ENCODE assay signal across 12 cellular contexts in the genomic region with DNA sequence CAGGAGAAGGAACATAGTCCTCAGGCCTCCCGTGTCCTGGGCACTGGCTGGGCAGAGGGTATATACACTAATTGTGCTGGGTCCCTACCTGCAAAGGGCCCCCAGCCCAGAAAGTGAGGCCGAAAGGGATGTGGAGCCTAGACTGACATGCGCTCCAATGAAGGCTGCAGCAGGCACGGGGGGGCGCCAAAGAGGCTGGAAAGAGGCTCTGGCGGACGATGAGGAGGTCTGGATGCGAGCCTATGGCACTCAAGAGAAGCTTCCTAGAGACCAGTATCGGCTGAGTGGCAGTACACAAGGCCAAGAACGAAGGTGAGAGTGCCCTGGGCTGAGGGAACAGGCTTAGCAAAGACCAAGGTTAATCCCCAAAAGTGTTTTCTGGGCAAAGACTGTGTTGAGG. TPM values are rescaled to one million over a fixed set of nuclear protein-coding genes. Genes with fewer than 3 reads are reported as not detected.
DNase-seq lines count a peak whose midpoint lies in the region; ATAC-seq and TF ChIP-seq lines count a peak whose summit lies in the region.
"Had no signal": no experiment of that assay in that cellular context is flagged by ENCODE, and none has a peak within 500 bp of the region (broad histone marks: within the 10 kb centered on the region; RNA-seq: fewer than 3 reads in every experiment).

No MANE protein-coding gene starts in this region.

- WGBS in liver, result 79% methylated on average over 10 of the region's 10 CpGs

- no peaks in the 10 kb centered on the region for H3K9me2 ChIP-seq in HCT116 (ENCODE audit: insufficient read depth)

- H3K27ac ChIP-seq in HCT116 (ENCODE audit: low read depth, low read length) (no peak overlapping the region), liver (ENCODE audit: low read depth in 1 of 2, low read length in 2 of 2) (no peak overlapping the region)
- H3K27ac ChIP-seq: uterus had no signal

- peak; percentile 40 for DNase-seq in NCI-H82 (lab: John Stamatoyannopoulos, UW)
- DNase-seq in NCI-H82 treated with DMSO at 0.1 percent for 48 hours (lab: John Stamatoyannopoulos, UW; ENCODE audit: unreplicated experiment), result no peak
- no peak for DNase-seq in HCT116 (ENCODE audit: low read depth, low spot score)
- DNase-seq in astrocyte of the cerebellum (ENCODE audit: low read depth), result no peak
- no peak for DNase-seq in HPDE6-E6E7 (ENCODE audit: extremely low spot score)
- DNase-seq in NCI-H146 treated with DMSO at 0.1 percent for 48 hours (lab: John Stamatoyannopoulos, UW; ENCODE audit: unreplicated experiment), result no peak
- DNase-seq: uterus had no signal

- H3K4me3 ChIP-seq in HCT116 (replicated peaks in 1 of 2; ENCODE audit: low read depth in 1 of 2, low read length in 2 of 2) (no peak overlapping the region), astrocyte of the cerebellum (ENCODE audit: low read depth, low read length) (no peak overlapping the region), liver (ENCODE audit: low read depth in 1 of 3, low read length in 3 of 3) (no peak overlapping the region)
- H3K4me3 ChIP-seq: uterus had no signal

- H3K36me3 ChIP-seq in HCT116 (ENCODE audit: control insufficient read depth in 1 of 2, insufficient read depth in 2 of 2, low read length in 2 of 2) (peaks cover 12 to 15% of the 10 kb centered on the region in 2 experiments; a peak in 3 of 4 replicates), liver (ENCODE audit: control insufficient read depth in 4 of 4, insufficient read depth in 3 of 4, low read depth in 1 of 4, low read length in 3 of 4) (peaks cover 4 to 72% (median 36%) of the 10 kb centered on the region in 4 donors)
- H3K36me3 ChIP-seq: uterus had no signal

- H3K27me3 ChIP-seq in HCT116 (ENCODE audit: insufficient read depth, low read length) (no peaks in the 10 kb centered on the region), liver (ENCODE audit: control insufficient read depth in 4 of 4, insufficient read depth in 4 of 4, low read length in 3 of 4) (no peaks in the 10 kb centered on the region)
- H3K27me3 ChIP-seq: uterus had no signal

- H3K9me3 ChIP-seq in HCT116 (ENCODE audit: control insufficient read depth in 1 of 2, insufficient read depth in 1 of 2, low read depth in 1 of 2, low read length in 2 of 2) (no peaks in the 10 kb centered on the region), liver (ENCODE audit: control insufficient read depth in 4 of 4, low read length in 3 of 4) (no peaks in the 10 kb centered on the region)
- H3K9me3 ChIP-seq: uterus had no signal

- TF ChIP-seq POLR2A in HCT116 (IDR thresholded peaks at IDR 0.05; ENCODE audit: borderline replicate concordance, extremely low read depth, insufficient read depth, insufficient read length), result no peak

- ATAC-seq in HCT116 (peak; percentile 30; the same call in 1 of the 2 replicates), GM21717 (IDR thresholded peaks at IDR 0.05; ENCODE audit: unreplicated experiment) (no peak)
- ATAC-seq: activated CD4-positive, CD25-positive, alpha-beta regulatory T cell treated with anti-CD3 and anti-CD28 coated beads, Interleukin-2, amount 50 U/mL, for 24 hours had no signal

- H3K9ac ChIP-seq in HCT116 (ENCODE audit: low read length) (no peak overlapping the region), liver (ENCODE audit: low read depth in 1 of 2, low read length in 2 of 2) (no peak overlapping the region)

- TF ChIP-seq RAD21 in HCT116 (IDR thresholded peaks at IDR 0.05; ENCODE audit: low read depth), result peak; percentile 44; the same call in 1 of the 2 replicates
- peak in 1 of 2 donors; percentile 20 for TF ChIP-seq RAD21 in liver (IDR thresholded peaks at IDR 0.05)

- H3K79me2 ChIP-seq in HCT116 (ENCODE audit: insufficient read depth, low read length), result peaks cover 2% of the 10 kb centered on the region; the same call in 1 of the 2 replicates

- POLR2A ChIA-PET in HCT116 (lab: Charles Lee), result no interaction called here

- in situ Hi-C loops in astrocyte of the cerebellum (cut with HindIII; ENCODE audit: low sequenced_read_pairs), result loop anchor here (5.0 kb wide), 1 partner anchor 96 kb away; no protein-coding TSS in a partner anchor

- BruUV-seq in HCT116 (replicated peaks; lab: Mats Ljungman, UMichigan), result no TSS peak

- no peak overlapping the region for H2AFZ ChIP-seq in HCT116 (ENCODE audit: low read depth, low read length, poor library complexity, severe bottlenecking)

- intact Hi-C loops in HCT116 (cut with micrococcal nuclease), result no loop called here

- TF ChIP-seq CTCF in HCT116 (IDR thresholded peaks at IDR 0.05 in 2 of 3, conservative IDR thresholded peaks at IDR 0.05 in 1 of 3; ENCODE audit: borderline replicate concordance in 1 of 3, insufficient read depth in 1 of 3, low read depth in 2 of 3, low read length in 2 of 3), result peak; percentile 30 to 48 (median 45); a peak in 4 of 6 replicates
- peak; percentile 22 for TF ChIP-seq CTCF in astrocyte of the cerebellum (IDR thresholded peaks at IDR 0.05; ENCODE audit: low read depth, low read length, missing control alignments)
- TF ChIP-seq CTCF in liver (IDR thresholded peaks at IDR 0.05; ENCODE audit: low read depth, low read length, missing input control), result peak; percentile 2

- CTCF ChIA-PET in HCT116 (lab: Charles Lee), result no interaction called here

- H4K20me1 ChIP-seq in HCT116 (ENCODE audit: insufficient read depth), result no peaks in the 10 kb centered on the region

- RAD21 ChIA-PET in HCT116 (lab: Charles Lee; ENCODE audit: low non-redundant PET in 1 of 2, low total read pairs in 2 of 2, uncharacterized antibody in 2 of 2, unreplicated experiment in 2 of 2), result no interaction called here

- H3K4me1 ChIP-seq in HCT116 (ENCODE audit: control insufficient read depth in 1 of 2, insufficient read depth in 2 of 2, low read length in 2 of 2), result peaks cover 15 to 22% of the 10 kb centered on the region in 2 experiments
- no peaks in the 10 kb centered on the region for H3K4me1 ChIP-seq in liver (ENCODE audit: control insufficient read depth in 4 of 4, insufficient read depth in 4 of 4, low read length in 3 of 4)

- no peak overlapping the region for H3K4me2 ChIP-seq in HCT116 (ENCODE audit: low read length)

TF ChIP-seq in HCT116, 20 proteins besides CTCF, POLR2A, EP300 and RAD21:
- TF ChIP-seq CBX3 (IDR thresholded peaks at IDR 0.05; ENCODE audit: low read depth) (no peak), YY1 (IDR thresholded peaks at IDR 0.05; ENCODE audit: extremely low read depth, insufficient replicate concordance, low read depth, low read length) (no peak), POLR2AphosphoS5 (IDR thresholded peaks at IDR 0.05; ENCODE audit: low read depth, low read length) (no peak), CEBPB (IDR thresholded peaks at IDR 0.05; ENCODE audit: low read depth) (no peak), JUND (IDR thresholded peaks at IDR 0.05) (no peak), TCF7L2 (IDR thresholded peaks at IDR 0.05; ENCODE audit: borderline replicate concordance, extremely low read depth, insufficient read depth, insufficient read length) (no peak)
- TF ChIP-seq, protein P1, sequence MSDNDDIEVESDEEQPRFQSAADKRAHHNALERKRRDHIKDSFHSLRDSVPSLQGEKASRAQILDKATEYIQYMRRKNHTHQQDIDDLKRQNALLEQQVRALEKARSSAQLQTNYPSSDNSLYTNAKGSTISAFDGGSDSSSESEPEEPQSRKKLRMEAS (IDR thresholded peaks at IDR 0.05), result no peak
TF ChIP-seq in HCT116: peak in this region for 0.

TF ChIP-seq in liver, 16 proteins besides CTCF, POLR2A, EP300 and RAD21 (continues in another document):
- TF ChIP-seq SP1 (IDR thresholded peaks at IDR 0.05), result no peak
- TF ChIP-seq EGR1 (IDR thresholded peaks at IDR 0.05; ENCODE audit: low read depth in 2 of 2), result no peak
- TF ChIP-seq, protein P1 (IDR thresholded peaks at IDR 0.05), result no peak
- no peak for TF ChIP-seq HNF4A (conservative IDR thresholded peaks at IDR 0.05)
- no peak for TF ChIP-seq YY1 (IDR thresholded peaks at IDR 0.05)
- no peak for TF ChIP-seq FOXA1 (IDR thresholded peaks at IDR 0.05)
- TF ChIP-seq NR2F2 (IDR thresholded peaks at IDR 0.05), result no peak
- no peak for TF ChIP-seq TAF1 (conservative IDR thresholded peaks at IDR 0.05)
- no peak for TF ChIP-seq GABPA (IDR thresholded peaks at IDR 0.05 in 1 of 2, conservative IDR thresholded peaks at IDR 0.05 in 1 of 2)
- TF ChIP-seq, protein P2, sequence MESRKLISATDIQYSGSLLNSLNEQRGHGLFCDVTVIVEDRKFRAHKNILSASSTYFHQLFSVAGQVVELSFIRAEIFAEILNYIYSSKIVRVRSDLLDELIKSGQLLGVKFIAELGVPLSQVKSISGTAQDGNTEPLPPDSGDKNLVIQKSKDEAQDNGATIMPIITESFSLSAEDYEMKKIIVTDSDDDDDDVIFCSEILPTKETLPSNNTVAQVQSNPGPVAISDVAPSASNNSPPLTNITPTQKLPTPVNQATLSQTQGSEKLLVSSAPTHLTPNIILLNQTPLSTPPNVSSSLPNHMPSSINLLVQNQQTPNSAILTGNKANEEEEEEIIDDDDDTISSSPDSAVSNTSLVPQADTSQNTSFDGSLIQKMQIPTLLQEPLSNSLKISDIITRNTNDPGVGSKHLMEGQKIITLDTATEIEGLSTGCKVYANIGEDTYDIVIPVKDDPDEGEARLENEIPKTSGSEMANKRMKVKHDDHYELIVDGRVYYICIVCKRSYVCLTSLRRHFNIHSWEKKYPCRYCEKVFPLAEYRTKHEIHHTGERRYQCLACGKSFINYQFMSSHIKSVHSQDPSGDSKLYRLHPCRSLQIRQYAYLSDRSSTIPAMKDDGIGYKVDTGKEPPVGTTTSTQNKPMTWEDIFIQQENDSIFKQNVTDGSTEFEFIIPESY (IDR thresholded peaks at IDR 0.05), result no peak
- no peak for TF ChIP-seq JUND (IDR thresholded peaks at IDR 0.05)
- no peak for TF ChIP-seq HNF4G (IDR thresholded peaks at IDR 0.05)

RNA-seq across cellular contexts. Expression of a gene that starts 16.6 kb away (rescaled TPM):
- total RNA-seq in HCT116 (2021; ENCODE audit: unreplicated experiment) (44.0 TPM), liver (10 to 100 TPM; 16.2 to 23.0 TPM)
- 34.8 and 37.9 TPM in 2 replicates for polyA plus RNA-seq in HCT116 (2012)
- 10 to 100 TPM; 17.7 to 23.6 TPM for polyA plus RNA-seq in liver

RNA-seq across cellular contexts. Expression of a gene that starts 17.3 kb away (rescaled TPM):
- 19.8 TPM for total RNA-seq in HCT116 (2021; ENCODE audit: unreplicated experiment)
- 8.7 and 12.7 TPM in 2 replicates for polyA plus RNA-seq in HCT116 (2012)
- 1 to 10 TPM; 3.6 to 4.0 TPM for total RNA-seq in liver
- polyA plus RNA-seq in liver, result 1 to 10 TPM in 1 of 2 donors, under 1 TPM in 1; 0.92 to 1.9 TPM

RNA-seq across cellular contexts. Expression of a gene that starts 47.6 kb away (rescaled TPM):
- total RNA-seq in HCT116 (2021; ENCODE audit: unreplicated experiment) (not detected), liver (1 to 10 TPM; 4.4 to 8.9 TPM)
- polyA plus RNA-seq in HCT116 (2012), result not detected in 2 replicates
- 1 to 10 TPM in 1 of 2 donors, under 1 TPM in 1; 0.49 to 2.1 TPM for polyA plus RNA-seq in liver
- total RNA-seq: kidney epithelial cell, LHCN-M2 had no signal
